Comparison of ENCODE assay signal across 8 cellular contexts in the genomic region with DNA sequence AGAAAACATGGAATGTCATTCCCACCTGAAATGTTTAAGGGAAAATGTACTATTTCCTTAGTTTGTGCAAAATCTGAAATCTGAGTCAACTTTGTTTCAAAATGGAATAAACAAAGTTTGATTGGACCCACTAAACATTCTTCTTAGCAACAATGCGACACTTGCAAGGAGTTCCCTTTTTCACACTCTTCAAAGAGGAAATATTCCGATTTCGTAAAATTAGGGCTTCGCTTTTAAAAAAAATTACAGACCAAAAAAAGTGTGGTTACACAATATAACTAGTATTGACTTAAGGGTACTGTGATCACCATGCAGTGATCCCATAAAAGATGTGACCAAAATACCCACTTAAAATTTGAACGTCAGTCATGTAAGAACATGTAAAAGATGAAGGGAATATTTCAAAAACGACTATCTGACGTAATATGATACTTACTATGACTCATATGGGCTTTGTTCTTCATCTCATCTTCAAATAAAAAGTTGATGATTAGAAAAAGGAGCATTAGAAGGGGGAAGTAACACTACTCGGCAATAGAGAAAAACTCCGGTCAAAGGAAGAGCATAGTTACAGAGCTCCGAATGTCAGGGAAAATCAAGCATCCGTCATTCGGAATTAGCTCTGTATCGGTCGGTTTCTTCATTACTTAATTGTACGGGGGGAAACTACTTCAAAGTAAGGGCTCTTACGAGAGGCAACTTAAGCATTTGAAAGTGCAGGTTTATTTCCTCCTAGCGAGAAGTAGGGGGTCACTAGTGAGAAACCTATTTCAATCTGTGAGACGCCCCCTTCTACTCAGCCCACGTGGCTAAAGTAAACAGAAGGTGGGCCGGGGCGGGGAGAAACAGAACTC. TPM values are rescaled to one million over a fixed set of nuclear protein-coding genes. Genes with fewer than 3 reads are reported as not detected.
A peak's percentile ranks its signal among the peaks of the same experiment; 100 is the strongest.
DNase-seq lines count a peak whose midpoint lies in the region; ATAC-seq and TF ChIP-seq lines count a peak whose summit lies in the region.

No MANE protein-coding gene starts in this region.

- H3K79me2 ChIP-seq in PC-3 (ENCODE audit: low read length), result peaks cover 36% of the 10 kb centered on the region

- peak overlapping the region; percentile 82 to 93 (median 88) for H3K4me2 ChIP-seq in BLaER1 treated with 17β-estradiol and CSF1 and Interleukin-3, amounts not matched to agents 10 nM and 100 nM
- H3K4me2 ChIP-seq in PC-3 (ENCODE audit: low read length), result peak overlapping the region; percentile 92

- H4K20me1 ChIP-seq in BLaER1 treated with 17β-estradiol and CSF1 and Interleukin-3, amounts not matched to agents 10 nM and 100 nM, result peaks cover 0 to 24% (median 9%) of the 10 kb centered on the region in 11 experiments; a peak in 11 of 22 replicates
- peaks cover 8% of the 10 kb centered on the region; the same call in 1 of the 2 replicates for H4K20me1 ChIP-seq in PC-3 (ENCODE audit: low read length)

- no TSS peak for BruUV-seq in PC-3 (replicated peaks; lab: Mats Ljungman, UMichigan)

- H3K9me2 ChIP-seq in PC-3 (replicated peaks; ENCODE audit: low read length), result no peaks in the 10 kb centered on the region

- H3K4me1 ChIP-seq in BLaER1 treated with 17β-estradiol and CSF1 and Interleukin-3, amounts not matched to agents 10 nM and 100 nM, result peaks cover 15 to 52% (median 34%) of the 10 kb centered on the region in 10 experiments; a peak in 19 of 20 replicates
- peaks cover 22% of the 10 kb centered on the region for H3K4me1 ChIP-seq in PC-3 (ENCODE audit: insufficient read depth, low read length)
- H3K4me1 ChIP-seq in endocrine pancreas (ENCODE audit: control insufficient read depth, insufficient read depth, low read length), result peaks cover 15% of the 10 kb centered on the region

- no peaks in the 10 kb centered on the region for H3K9me3 Mint-ChIP-seq in neural crest cell

- peak overlapping the region; percentile 75 to 95 (median 86) for H3K4me3 ChIP-seq in BLaER1 treated with 17β-estradiol and CSF1 and Interleukin-3, amounts not matched to agents 10 nM and 100 nM
- H3K4me3 ChIP-seq in PC-3 (ENCODE audit: low read length) (peak overlapping the region; percentile 99), endocrine pancreas (ENCODE audit: control insufficient read depth, insufficient read depth, low read length) (peak overlapping the region; percentile 60)

- no peak overlapping the region for H3K27ac Mint-ChIP-seq in neural crest cell (ENCODE audit: unreplicated experiment)

- H3K4me3 Mint-ChIP-seq in neural crest cell, result peak overlapping the region; percentile 96

- DNase-seq in PC-3 (no peak), neural crest cell (ENCODE audit: low read depth, low spot score) (no peak), COR-L47 (lab: John Stamatoyannopoulos, UW) (no peak), activated gamma-delta T cell treated with Interleukin-2 at 50 U/mL for 16 hours (no peak)

- peaks cover 0 to 15% (median 0%) of the 10 kb centered on the region in 11 experiments; a peak in 2 of 22 replicates for H3K9me3 ChIP-seq in BLaER1 treated with 17β-estradiol and CSF1 and Interleukin-3, amounts not matched to agents 10 nM and 100 nM (replicated peaks in 1 of 11)
- H3K9me3 ChIP-seq in PC-3 (ENCODE audit: low read length) (no peaks in the 10 kb centered on the region), endocrine pancreas (ENCODE audit: control insufficient read depth, low read length) (no peaks in the 10 kb centered on the region)

- ATAC-seq in GM21447 (IDR thresholded peaks at IDR 0.05; ENCODE audit: unreplicated experiment), result peak; percentile 0
- ATAC-seq in PC-3, result no peak
- no peak for ATAC-seq in GM18511 (IDR thresholded peaks at IDR 0.05; ENCODE audit: unreplicated experiment)

- peak overlapping the region in 7 of 11 experiments; percentile 88 to 100 (median 98); a peak in 13 of 22 replicates for H3K27ac ChIP-seq in BLaER1 treated with 17β-estradiol and CSF1 and Interleukin-3, amounts not matched to agents 10 nM and 100 nM
- no peak overlapping the region for H3K27ac ChIP-seq in PC-3 (ENCODE audit: low read length)

- no peaks in the 10 kb centered on the region for H3F3A ChIP-seq in PC-3 (ENCODE audit: low read length, unreplicated experiment)

- peaks cover 0 to 23% (median 20%) of the 10 kb centered on the region in 11 experiments; a peak in 14 of 22 replicates for H3K27me3 ChIP-seq in BLaER1 treated with 17β-estradiol and CSF1 and Interleukin-3, amounts not matched to agents 10 nM and 100 nM
- H3K27me3 ChIP-seq in PC-3 (ENCODE audit: low read length), result no peaks in the 10 kb centered on the region
- no peaks in the 10 kb centered on the region for H3K27me3 ChIP-seq in endocrine pancreas (ENCODE audit: control insufficient read depth, insufficient read depth, low read length)

- peaks cover 36% of the 10 kb centered on the region for H3K4me1 Mint-ChIP-seq in neural crest cell

- POLR2A ChIA-PET in PC-3 (lab: Charles Lee; ENCODE audit: unreplicated experiment), result no interaction called here

- CTCF ChIA-PET in PC-3 (lab: Charles Lee), result no interaction called here

- intact Hi-C loops in PC-3 (cut with micrococcal nuclease), result loop anchor here (10.0 kb wide), 2 partner anchors 210 to 250 kb away; no protein-coding TSS in a partner anchor

- TF ChIP-seq CTCF in PC-3 (conservative IDR thresholded peaks at IDR 0.05; ENCODE audit: low read depth, low read length) (no peak), neural crest cell (conservative IDR thresholded peaks at IDR 0.05) (no peak)

- no peaks in the 10 kb centered on the region for H3K36me3 Mint-ChIP-seq in neural crest cell (ENCODE audit: low read depth)

- H3K27me3 Mint-ChIP-seq in neural crest cell (ENCODE audit: low read depth), result peaks cover 40% of the 10 kb centered on the region

- H3K9ac ChIP-seq in BLaER1 treated with 17β-estradiol and CSF1 and Interleukin-3, amounts not matched to agents 10 nM and 100 nM, result peak overlapping the region; percentile 88 to 99 (median 96); a peak in 20 of 22 replicates
- no peak overlapping the region for H3K9ac ChIP-seq in PC-3 (ENCODE audit: low read length)
- peak overlapping the region; percentile 42 for H3K9ac ChIP-seq in endocrine pancreas (ENCODE audit: control insufficient read depth, insufficient read depth, low read length)

- peaks cover 0 to 4% (median 0%) of the 10 kb centered on the region in 11 experiments; a peak in 3 of 22 replicates for H3K36me3 ChIP-seq in BLaER1 treated with 17β-estradiol and CSF1 and Interleukin-3, amounts not matched to agents 10 nM and 100 nM
- H3K36me3 ChIP-seq in PC-3 (ENCODE audit: low read depth, low read length) (no peaks in the 10 kb centered on the region), endocrine pancreas (ENCODE audit: control insufficient read depth, insufficient read depth, low read length) (no peaks in the 10 kb centered on the region)

- peak overlapping the region; percentile 98 for H2AFZ ChIP-seq in PC-3 (ENCODE audit: low read length)

RNA-seq across cellular contexts. Expression of a gene that starts 1.4 kb away (rescaled TPM):
- total RNA-seq in PC-3 (2014; rRNA removed) (5.6 and 5.8 TPM in 2 replicates), neural crest cell (23.3 and 25.3 TPM in 2 replicates)
